Comparison of ENCODE assay signal across 19 cellular contexts in the genomic region with DNA sequence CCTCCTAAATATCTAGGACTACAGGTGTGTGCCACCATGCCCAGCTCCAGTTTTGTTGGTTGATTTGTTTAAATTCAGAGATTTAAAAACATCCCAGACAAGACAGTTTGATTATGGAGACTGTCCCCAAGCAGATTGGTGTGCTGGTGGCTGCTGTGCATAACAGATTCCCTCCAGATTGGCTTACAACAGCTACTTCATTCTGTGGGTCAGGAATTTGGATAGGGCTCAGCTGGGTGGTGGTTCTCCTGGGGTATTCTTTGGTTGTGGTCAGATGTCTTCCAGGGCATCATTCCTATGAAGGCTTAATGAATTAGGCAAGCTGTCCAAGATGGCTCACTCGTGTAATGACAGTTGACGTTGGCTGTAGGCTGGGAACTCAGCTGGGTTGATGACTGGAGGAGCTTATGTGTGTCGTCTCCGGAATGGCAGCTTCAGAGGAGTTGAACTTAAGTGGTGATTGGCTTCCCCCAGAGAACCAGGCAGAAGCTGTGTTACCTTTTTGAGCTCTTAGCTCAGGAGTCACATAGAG.
"Had no signal": no experiment of that assay in that cellular context is flagged by ENCODE, and none has a peak within 500 bp of the region (broad histone marks: within the 10 kb centered on the region; RNA-seq: fewer than 3 reads in every experiment).

No MANE protein-coding gene starts in this region.

- H3K4me1 Mint-ChIP-seq: activated naive CD4-positive, alpha-beta T cell treated with anti-CD3 and anti-CD28 coated beads, Interleukin-2, amount 50 U/mL, for 24 hours; nephron; WTC11 had no signal

- H3K27me3 ChIP-seq: adrenal gland, foreskin keratinocyte, sigmoid colon, thyroid gland had no signal

- H3K27ac ChIP-seq: adrenal gland, foreskin keratinocyte, sigmoid colon, thyroid gland had no signal

- DNase-seq: activated CD4-positive, alpha-beta T cell treated with anti-CD3 and anti-CD28 coated beads for 48 hours; central memory CD4-positive, alpha-beta T cell; effector CD8-positive, alpha-beta T cell; foreskin keratinocyte; glutamatergic neuron; kidney glomerular epithelial cell; left ventricle myocardium superior; mesendoderm; sigmoid colon; stimulated activated CD4-positive, alpha-beta T cell treated with anti-CD3 and anti-CD28 coated beads, Interleukin-1b, Interleukin-23, amount 100 ng/mL, for 48 hours; T-helper 2 cell; thyroid gland had no signal

- H3K9me3 ChIP-seq: adrenal gland, sigmoid colon, thyroid gland had no signal

- H3K4me1 ChIP-seq: adrenal gland, foreskin keratinocyte, thyroid gland had no signal

- ATAC-seq: foreskin keratinocyte, left ventricle myocardium superior, SK-N-SH treated with all-trans-retinoic acid at 6 μM for 48 hours, WTC11 had no signal

- H3K27ac Mint-ChIP-seq: activated T-helper 2 cell treated with anti-CD3 and anti-CD28 coated beads, Interferon-gamma antibody, Interleukin-2, Interleukin-4, amounts not matched to agents 10 μg/mL and 5 μg/mL and 100 μg/mL, durations not matched to agents 14 hours and 24 hours and 36 hours; WTC11 had no signal

- H3K9me3 Mint-ChIP-seq: activated naive CD4-positive, alpha-beta T cell treated with anti-CD3 and anti-CD28 coated beads, Interleukin-2, amount 50 U/mL, for 24 hours; activated T-helper 2 cell treated with anti-CD3 and anti-CD28 coated beads, Interferon-gamma antibody, Interleukin-2, Interleukin-4, amounts not matched to agents 10 μg/mL and 5 μg/mL and 100 μg/mL, durations not matched to agents 14 hours and 24 hours and 36 hours; nephron; WTC11 had no signal

- H3K27me3 Mint-ChIP-seq: activated naive CD4-positive, alpha-beta T cell treated with anti-CD3 and anti-CD28 coated beads, Interleukin-2, amount 50 U/mL, for 24 hours had no signal

- FAIRE-seq: TTC549 had no signal

- H3K4me3 ChIP-seq: adrenal gland, sigmoid colon, thyroid gland had no signal

- H3K4me3 Mint-ChIP-seq: activated naive CD4-positive, alpha-beta T cell treated with anti-CD3 and anti-CD28 coated beads, Interleukin-2, amount 50 U/mL, for 24 hours; nephron; WTC11 had no signal
